Comparison of ENCODE assay signal across 8 cellular contexts in the genomic region with DNA sequence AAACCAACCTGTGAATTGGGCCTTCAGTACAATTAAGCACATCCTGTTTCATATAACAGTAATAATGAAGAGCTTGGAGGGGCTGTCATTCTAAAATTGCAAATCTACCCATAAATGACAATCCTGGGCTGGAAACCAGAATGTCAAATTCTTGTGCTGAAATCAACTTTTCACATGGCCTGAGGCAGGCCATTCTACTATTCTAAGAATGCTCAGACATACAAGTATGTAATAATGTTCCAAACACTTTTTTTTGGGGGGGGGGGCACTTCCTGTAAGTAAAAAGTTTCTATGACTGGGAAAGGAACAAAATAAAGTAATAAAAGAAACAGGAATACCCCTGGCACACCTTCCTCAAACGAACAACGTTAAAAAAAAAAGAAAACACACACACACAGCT. TPM values are rescaled to one million over a fixed set of nuclear protein-coding genes. Genes with fewer than 3 reads are reported as not detected.
DNase-seq lines count a peak whose midpoint lies in the region; ATAC-seq and TF ChIP-seq lines count a peak whose summit lies in the region.

No MANE protein-coding gene starts in this region.

- no peaks in the 10 kb centered on the region for H3K27me3 Mint-ChIP-seq in activated T-cell treated with anti-CD3 and anti-CD28 coated beads, Interleukin-2, amount 50 U/mL, for 72 hours (ENCODE audit: low read depth)

- H3K4me3 ChIP-seq in ascending aorta (peak overlapping the region; percentile 95 to 99), kidney epithelial cell (ENCODE audit: low read depth, low read length) (peak overlapping the region; percentile 70), thymus (ENCODE audit: low read length) (peak overlapping the region; percentile 86), mucosa of descending colon (no peak overlapping the region)

- H3K4me1 ChIP-seq in ascending aorta = peaks cover 16 to 38% of the 10 kb centered on the region in 2 donors
- H3K4me1 ChIP-seq in thymus (ENCODE audit: control insufficient read depth, insufficient read depth, low read length) = peaks cover 21% of the 10 kb centered on the region
- peaks cover 40% of the 10 kb centered on the region for H3K4me1 ChIP-seq in mucosa of descending colon (ENCODE audit: low read depth)

- H3K27ac ChIP-seq in ascending aorta (peak overlapping the region; percentile 99), thymus (ENCODE audit: low read depth) (no peak overlapping the region)

- DNase-seq in activated T-cell treated with anti-CD3 and anti-CD28 coated beads, Interleukin-2, amount 50 U/mL, for 72 hours = no peak
- no peak for DNase-seq in activated T-cell treated with anti-CD3 and anti-CD28 coated beads, Interleukin-2, amount 50 U/mL, for 1 hour
- DNase-seq in ascending aorta (ENCODE audit: low spot score in 2 of 2) (no peak), kidney epithelial cell (ENCODE audit: low read depth) (no peak), mucosa of descending colon (no peak), kidney tubule cell (ENCODE audit: low spot score) (no peak)

- H3K4me3 Mint-ChIP-seq in activated T-cell treated with anti-CD3 and anti-CD28 coated beads, Interleukin-2, amount 50 U/mL, for 72 hours = peak overlapping the region; percentile 97

- no peaks in the 10 kb centered on the region for H3K9me3 Mint-ChIP-seq in activated T-cell treated with anti-CD3 and anti-CD28 coated beads, Interleukin-2, amount 50 U/mL, for 72 hours

- H3K27me3 ChIP-seq in ascending aorta (no peaks in the 10 kb centered on the region), kidney epithelial cell (ENCODE audit: control insufficient read depth, insufficient read depth, low read length) (no peaks in the 10 kb centered on the region), thymus (ENCODE audit: control insufficient read depth, insufficient read depth) (no peaks in the 10 kb centered on the region)

- peaks cover 73% of the 10 kb centered on the region for H3K4me1 Mint-ChIP-seq in activated T-cell treated with anti-CD3 and anti-CD28 coated beads, Interleukin-2, amount 50 U/mL, for 72 hours (ENCODE audit: low read depth)

- intact Hi-C loops in ascending aorta (cut with DNase I) = loop anchor here (5.0 kb wide), 3 partner anchors 49 to 861 kb away; partner anchors contain the start of genes KDM3B and SPATA24
- intact Hi-C loops in mucosa of descending colon (cut with DNase I, micrococcal nuclease) = no loop called here

- TF ChIP-seq CTCF in ascending aorta (IDR thresholded peaks at IDR 0.05) (no peak), kidney epithelial cell (IDR thresholded peaks at IDR 0.05; ENCODE audit: insufficient read depth, low read length, poor library complexity, severe bottlenecking) (no peak), mucosa of descending colon (IDR thresholded peaks at IDR 0.05) (no peak)

- peak overlapping the region; percentile 97 for H3K27ac Mint-ChIP-seq in activated T-cell treated with anti-CD3 and anti-CD28 coated beads, Interleukin-2, amount 50 U/mL, for 72 hours

- 6% methylated on average over 2 of the region's 2 CpGs for WGBS in thymus

- H3K9me3 ChIP-seq in ascending aorta (no peaks in the 10 kb centered on the region), thymus (ENCODE audit: control insufficient read depth) (no peaks in the 10 kb centered on the region), mucosa of descending colon (no peaks in the 10 kb centered on the region)

- H3K36me3 Mint-ChIP-seq in activated T-cell treated with anti-CD3 and anti-CD28 coated beads, Interleukin-2, amount 50 U/mL, for 72 hours (ENCODE audit: insufficient read depth in 2 of 2) = peaks cover 13 to 28% of the 10 kb centered on the region in 2 donors

- no peak for ATAC-seq in activated T-cell treated with anti-CD3 and anti-CD28 coated beads, Interleukin-2, amount 50 U/mL, for 72 hours (replicated peaks in 1 of 2)
- ATAC-seq in mucosa of descending colon = no peak
- no peak for ATAC-seq in HG03175 (IDR thresholded peaks at IDR 0.05; ENCODE audit: unreplicated experiment)

- H3K36me3 ChIP-seq in ascending aorta (peaks cover 0 to under 1% of the 10 kb centered on the region in 2 donors), kidney epithelial cell (ENCODE audit: control insufficient read depth, insufficient read depth, low read length) (no peaks in the 10 kb centered on the region), thymus (ENCODE audit: control insufficient read depth, insufficient read depth) (no peaks in the 10 kb centered on the region), mucosa of descending colon (ENCODE audit: low read depth) (no peaks in the 10 kb centered on the region)

RNA-seq across cellular contexts. Expression of gene ETF1, which starts 1.5 kb away (rescaled TPM):
- total RNA-seq in activated T-cell treated with anti-CD3 and anti-CD28 coated beads, Interleukin-2, amount 50 U/mL, for 72 hours = 100 to 1,000 TPM; 106 to 111 TPM
- total RNA-seq in ascending aorta = 28.2 TPM
- 123 and 149 TPM in 2 replicates for total RNA-seq in kidney epithelial cell
- 54.8 TPM for polyA plus RNA-seq in thymus
- total RNA-seq in mucosa of descending colon = 100 to 1,000 TPM in 1 of 3 donors, 10 to 100 TPM in 2; 66.5 to 114 (median 85.7) TPM

RNA-seq across cellular contexts. Expression of gene HSPA9, which starts 33.7 kb away (rescaled TPM):
- total RNA-seq in activated T-cell treated with anti-CD3 and anti-CD28 coated beads, Interleukin-2, amount 50 U/mL, for 72 hours = 100 to 1,000 TPM; 448 to 505 TPM
- total RNA-seq in ascending aorta (75.5 TPM), kidney epithelial cell (584 and 695 TPM in 2 replicates), mucosa of descending colon (100 to 1,000 TPM; 170 to 182 (median 173) TPM)
- polyA plus RNA-seq in thymus = 94.0 TPM
